ENCODE assay signal across 9 cellular contexts in genomic region chr17:586920-587319, GRCh38.
"Had no signal": no experiment of that assay in that cellular context is flagged by ENCODE, and none has a peak within 500 bp of the region (broad histone marks: within the 10 kb centered on the region; RNA-seq: fewer than 3 reads in every experiment).

No MANE protein-coding gene starts in this region.

- ATAC-seq: GM23338 had no signal

- H3K4me2 ChIP-seq: GM23338, KMS-11 had no signal

- DNase-seq: H9, HCEC 1CT, IMR-90, KBM-7 had no signal

- H3K27ac Mint-ChIP-seq: GM23338, H9 had no signal

- H3K4me3 Mint-ChIP-seq: GM23338, H9 had no signal

- H2AFZ ChIP-seq: GM23338 had no signal

- H3K9ac ChIP-seq: KMS-11 had no signal

- H3K27ac ChIP-seq: HL-60, KMS-11 had no signal

- H3K4me1 Mint-ChIP-seq: GM23338, H9 had no signal

- H3K4me3 ChIP-seq: GM23338 had no signal

- FAIRE-seq: H1, H54 had no signal
